ENCODE assay signal across 8 cellular contexts in the genomic region with DNA sequence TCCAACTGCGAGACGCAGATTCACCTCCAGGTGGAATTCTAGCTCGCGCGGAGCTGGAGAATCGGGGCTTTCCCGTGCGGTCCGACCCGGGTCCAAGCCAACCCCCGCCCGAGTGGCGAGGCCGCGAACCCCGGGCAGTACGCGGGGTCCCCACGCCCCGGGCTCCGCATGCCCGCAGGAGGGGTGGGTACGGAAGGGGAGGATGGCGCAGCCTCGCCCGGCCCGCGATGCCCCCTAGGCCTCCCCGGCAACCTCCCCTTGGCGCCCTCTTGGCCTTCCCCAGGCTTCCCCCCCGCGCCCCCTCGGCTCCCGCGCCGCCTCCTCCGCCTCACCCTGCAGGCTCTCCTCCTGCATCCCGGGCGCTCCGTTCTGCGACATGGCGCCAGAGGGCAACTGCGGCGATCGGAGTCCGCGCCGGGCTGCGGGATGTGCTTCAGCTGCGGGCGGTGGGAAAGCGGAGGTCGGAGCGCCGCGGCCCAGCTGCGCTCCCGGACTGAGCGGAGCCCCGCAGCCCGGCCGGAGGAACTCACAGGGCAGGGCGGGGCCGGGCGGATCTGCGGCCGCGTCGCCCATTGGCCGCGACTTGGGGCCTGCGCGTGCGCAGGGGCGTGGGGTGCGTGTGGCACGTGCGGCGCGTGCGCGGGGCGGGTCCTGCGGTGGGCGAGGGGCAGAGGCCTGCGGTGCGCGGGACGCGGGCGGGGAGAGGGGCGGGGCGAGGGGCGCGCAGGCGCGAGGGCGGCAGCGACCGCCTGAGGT. TPM values are rescaled to one million over a fixed set of nuclear protein-coding genes. Genes with fewer than 3 reads are reported as not detected.
DNase-seq lines count a peak whose midpoint lies in the region; ATAC-seq and TF ChIP-seq lines count a peak whose summit lies in the region.

TSS of gene BNIP3 (minus strand) at position 495 of the 756 bp plus-strand sequence. CDS start at position 378, 117 bp downstream.

- H3K9me2 ChIP-seq in PC-3 (replicated peaks; ENCODE audit: low read length): no peaks in the 10 kb centered on the region

- TF ChIP-seq EP300 in esophagus muscularis mucosa (IDR thresholded peaks at IDR 0.05): no peak

- no TSS peak for BruUV-seq in PC-3 (replicated peaks; lab: Mats Ljungman, UMichigan)

- H3K27ac Mint-ChIP-seq in activated T-cell treated with anti-CD3 and anti-CD28 coated beads, Interleukin-2, amount 50 U/mL, for 72 hours: peak within 1 kb of the TSS; percentile 44

- DNase-seq in Caki2 (ENCODE audit: low read depth) (peak; percentile 89), GM20000 (ENCODE audit: low spot score) (peak; percentile 100), HS-5 (ENCODE audit: low read depth) (peak; percentile 58), PC-3 (peak; percentile 92), esophagus muscularis mucosa (ENCODE audit: extremely low spot score) (peak; percentile 96), myocyte (ENCODE audit: low read depth) (peak; percentile 95)
- DNase-seq in activated T-cell treated with anti-CD3 and anti-CD28 coated beads, Interleukin-2, amount 50 U/mL, for 72 hours: peak; percentile 95 to 96
- DNase-seq in stimulated activated CD8-positive, alpha-beta memory T cell treated with anti-CD3 and anti-CD28 coated beads, Interleukin-7, amount 100 ng/mL, for 4 hours (ENCODE audit: low read depth in 2 of 2): peak; percentile 81 to 92

- H3K9me3 Mint-ChIP-seq in activated T-cell treated with anti-CD3 and anti-CD28 coated beads, Interleukin-2, amount 50 U/mL, for 72 hours: no peaks in the 10 kb centered on the region

- in situ Hi-C loops in Caki2 (cut with HindIII; ENCODE audit: low pct_unique_long_range_greater_than_20kb, low sequenced_read_pairs): no loop called here

- H3K4me3 ChIP-seq in PC-3 (ENCODE audit: low read length): peak within 1 kb of the TSS; percentile 92
- H3K4me3 ChIP-seq in esophagus muscularis mucosa: peak within 1 kb of the TSS; percentile 81 to 99 (median 90)

- no peaks in the 10 kb centered on the region for H3K36me3 Mint-ChIP-seq in activated T-cell treated with anti-CD3 and anti-CD28 coated beads, Interleukin-2, amount 50 U/mL, for 72 hours (ENCODE audit: insufficient read depth in 2 of 2)

- peak; percentile 90 for TF ChIP-seq POLR2A in esophagus muscularis mucosa (IDR thresholded peaks at IDR 0.05; ENCODE audit: low read depth)

- H3K27me3 ChIP-seq in PC-3 (ENCODE audit: low read length) (no peaks in the 10 kb centered on the region), esophagus muscularis mucosa (no peaks in the 10 kb centered on the region)

- intact Hi-C loops in PC-3 (cut with micrococcal nuclease): loop anchor here (2.0 to 5.0 kb wide), 4 partner anchors 35 to 94 kb away; partner anchors contain the start of gene PPP2R2D
- intact Hi-C loops in esophagus muscularis mucosa (cut with DNase I): loop anchor here (5.0 kb wide), 3 partner anchors 41 to 326 kb away; partner anchors contain the start of genes PPP2R2D and STK32C

- TF ChIP-seq CTCF in GM20000 (IDR thresholded peaks at IDR 0.05; ENCODE audit: extremely low read depth, missing control alignments) (no peak), PC-3 (conservative IDR thresholded peaks at IDR 0.05; ENCODE audit: low read depth, low read length) (0 out of 2 replicates have a peak, but pooled peaks have one; percentile 13), esophagus muscularis mucosa (IDR thresholded peaks at IDR 0.05) (peak in 1 of 3 experiments; percentile 26)

- ATAC-seq in PC-3: peak; percentile 74
- peak; percentile 93 to 94 for ATAC-seq in activated T-cell treated with anti-CD3 and anti-CD28 coated beads, Interleukin-2, amount 50 U/mL, for 72 hours (replicated peaks in 1 of 2)

- no peaks in the 10 kb centered on the region for H3K27me3 Mint-ChIP-seq in activated T-cell treated with anti-CD3 and anti-CD28 coated beads, Interleukin-2, amount 50 U/mL, for 72 hours (ENCODE audit: low read depth)

- H3K4me3 Mint-ChIP-seq in activated T-cell treated with anti-CD3 and anti-CD28 coated beads, Interleukin-2, amount 50 U/mL, for 72 hours: peak within 1 kb of the TSS; percentile 94 to 95

- peaks cover 62% of the 10 kb centered on the region for H3K79me2 ChIP-seq in PC-3 (ENCODE audit: low read length)

- H3K9me3 ChIP-seq in PC-3 (ENCODE audit: low read length) (no peaks in the 10 kb centered on the region), esophagus muscularis mucosa (no peaks in the 10 kb centered on the region)

- H3K27ac ChIP-seq in PC-3 (ENCODE audit: low read length) (no peak within 1 kb of the TSS), esophagus muscularis mucosa (replicated peaks in 1 of 4) (peak within 1 kb of the TSS; percentile 83 to 87 (median 86))

- POLR2A ChIA-PET in PC-3 (lab: Charles Lee; ENCODE audit: unreplicated experiment): interaction anchor here (1.1 kb wide), 1 partner anchor 34 kb away, joined by 3 read pairs; no protein-coding TSS in a partner anchor

- peaks cover 7% of the 10 kb centered on the region for H3K36me3 ChIP-seq in PC-3 (ENCODE audit: low read depth, low read length)
- no peaks in the 10 kb centered on the region for H3K36me3 ChIP-seq in esophagus muscularis mucosa

- 7% methylated on average over 3 of the region's 100 CpGs for WGBS in esophagus muscularis mucosa

- CTCF ChIA-PET in PC-3 (lab: Charles Lee): no interaction called here

- H3K4me1 ChIP-seq in PC-3 (ENCODE audit: insufficient read depth, low read length) (peaks cover 34% of the 10 kb centered on the region), esophagus muscularis mucosa (peaks cover 35 to 46% (median 40%) of the 10 kb centered on the region in 4 donors)

- H2AFZ ChIP-seq in PC-3 (ENCODE audit: low read length): peak within 1 kb of the TSS; percentile 64

- H4K20me1 ChIP-seq in PC-3 (ENCODE audit: low read length): peaks cover 38% of the 10 kb centered on the region

- no peaks in the 10 kb centered on the region for H3F3A ChIP-seq in PC-3 (ENCODE audit: low read length, unreplicated experiment)

- peak within 1 kb of the TSS; percentile 85 for H3K4me2 ChIP-seq in PC-3 (ENCODE audit: low read length)

- peaks cover 34% of the 10 kb centered on the region for H3K4me1 Mint-ChIP-seq in activated T-cell treated with anti-CD3 and anti-CD28 coated beads, Interleukin-2, amount 50 U/mL, for 72 hours (ENCODE audit: low read depth)

- peak within 1 kb of the TSS; percentile 67 for H3K9ac ChIP-seq in PC-3 (ENCODE audit: low read length)

RNA-seq across cellular contexts. Expression of gene BNIP3, which starts in this region (rescaled TPM):
- 564 and 575 TPM in 2 replicates for total RNA-seq in Caki2 (2014; rRNA removed; shearing (Covaris generic); ENCODE audit: low replicate concordance)
- total RNA-seq in PC-3 (2014; rRNA removed) (197 and 225 TPM in 2 replicates), esophagus muscularis mucosa (10 to 100 TPM; 51.4 to 68.9 (median 62.6) TPM), myocyte (149 and 197 TPM in 2 replicates)
- total RNA-seq in activated T-cell treated with anti-CD3 and anti-CD28 coated beads, Interleukin-2, amount 50 U/mL, for 72 hours: 10 to 100 TPM; 31.3 to 51.7 TPM
- polyA plus RNA-seq in myocyte (2012): 101 TPM
